In the genomic region with DNA sequence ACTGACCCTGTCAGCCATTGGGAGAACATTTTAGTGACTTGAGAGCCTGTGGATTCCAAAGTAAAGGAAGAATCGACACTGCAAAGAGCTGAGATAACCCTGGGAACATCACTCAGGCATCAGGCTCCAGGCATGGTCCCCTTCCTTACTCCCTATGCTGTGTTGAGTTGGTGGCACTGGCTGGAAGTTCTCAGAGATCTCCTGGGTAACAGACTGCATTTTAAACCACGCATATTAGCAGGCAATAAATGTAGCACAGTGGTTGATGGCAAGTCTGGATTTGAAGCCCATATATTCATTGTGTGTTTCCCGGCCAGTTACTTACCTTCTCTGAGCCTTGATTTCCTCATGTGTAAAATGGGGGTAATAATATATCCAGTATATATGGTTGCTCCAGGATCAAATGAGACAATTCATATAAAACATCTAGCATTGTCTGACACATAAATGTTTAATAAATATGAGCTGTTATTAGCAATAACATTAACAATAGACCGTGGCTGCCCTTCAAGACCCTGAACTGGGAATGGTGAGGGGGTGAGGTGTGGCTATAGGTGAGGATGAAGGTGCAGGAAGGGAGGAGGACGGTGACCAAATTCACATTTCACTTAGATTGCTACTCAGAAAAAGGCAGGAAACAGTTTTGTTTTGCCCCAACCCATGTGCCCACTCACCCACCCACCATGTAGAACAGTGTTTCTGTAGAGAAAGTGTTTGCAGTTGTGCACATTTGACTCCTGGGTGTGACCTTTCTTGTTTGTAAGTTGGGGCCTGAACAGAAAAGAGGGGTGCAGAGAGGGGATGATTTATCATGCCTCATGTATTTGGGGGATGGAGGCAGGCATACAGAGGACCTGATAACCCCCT, we compare ENCODE assay signal across 9 cellular contexts. TPM values are rescaled to one million over a fixed set of nuclear protein-coding genes. Genes with fewer than 3 reads are reported as not detected.
DNase-seq lines count a peak whose midpoint lies in the region; ATAC-seq and TF ChIP-seq lines count a peak whose summit lies in the region.
"Had no signal": no experiment of that assay in that cellular context is flagged by ENCODE, and none has a peak within 500 bp of the region (broad histone marks: within the 10 kb centered on the region; RNA-seq: fewer than 3 reads in every experiment).

No MANE protein-coding gene starts in this region.

- no peak for TF ChIP-seq CTCF in DND-41 (IDR thresholded peaks at IDR 0.05; ENCODE audit: borderline replicate concordance, extremely low read depth, low read length, poor library complexity, severe bottlenecking)
- TF ChIP-seq CTCF in esophagus muscularis mucosa (IDR thresholded peaks at IDR 0.05) = no peak
- TF ChIP-seq CTCF in progenitor cell of endocrine pancreas (IDR thresholded peaks at IDR 0.05; ENCODE audit: unreplicated experiment) = no peak
- TF ChIP-seq CTCF in GM20000 (IDR thresholded peaks at IDR 0.05; ENCODE audit: extremely low read depth, missing control alignments) = no peak

- H3K4me3 Mint-ChIP-seq in T-helper 17 cell = peak overlapping the region; percentile 98
- H3K4me3 Mint-ChIP-seq in progenitor cell of endocrine pancreas (ENCODE audit: low read depth) = peak overlapping the region; percentile 85

- H3K9ac ChIP-seq in DND-41 (ENCODE audit: low read depth, low read length) = peak overlapping the region; percentile 98

- H3K4me1 Mint-ChIP-seq in T-helper 17 cell (peaks cover 71% of the 10 kb centered on the region), progenitor cell of endocrine pancreas (ENCODE audit: low read depth) (peaks cover 43% of the 10 kb centered on the region)

- 63% methylated on average over 5 of the region's 5 CpGs for WGBS in esophagus muscularis mucosa

- intact Hi-C loops in esophagus muscularis mucosa (cut with DNase I) = loop anchor here (5.0 to 10.0 kb wide), 3 partner anchors 33 to 265 kb away; partner anchors contain the start of gene LPIN3

- no peak for TF ChIP-seq EP300 in esophagus muscularis mucosa (IDR thresholded peaks at IDR 0.05)

- H3K36me3 ChIP-seq in DND-41 (ENCODE audit: insufficient read depth, low read length) (peaks cover 48% of the 10 kb centered on the region), esophagus muscularis mucosa (peaks cover 0 to 4% (median 2%) of the 10 kb centered on the region in 4 donors)

- H3K27ac Mint-ChIP-seq in T-helper 17 cell (peak overlapping the region; percentile 96), progenitor cell of endocrine pancreas (peak overlapping the region; percentile 93)

- peak overlapping the region; percentile 92 for H3K27ac ChIP-seq in DND-41 (ENCODE audit: low read length)
- peak overlapping the region; percentile 95 to 97 (median 96) for H3K27ac ChIP-seq in esophagus muscularis mucosa (replicated peaks in 1 of 4)

- H3K27me3 Mint-ChIP-seq in T-helper 17 cell (no peaks in the 10 kb centered on the region), progenitor cell of endocrine pancreas (no peaks in the 10 kb centered on the region)

- H3K27me3 ChIP-seq in DND-41 (ENCODE audit: insufficient read depth, low read length, poor library complexity) = no peaks in the 10 kb centered on the region
- no peaks in the 10 kb centered on the region for H3K27me3 ChIP-seq in esophagus muscularis mucosa

- no peak for DNase-seq in DND-41
- DNase-seq in T-helper 17 cell = no peak
- no peak for DNase-seq in esophagus muscularis mucosa (ENCODE audit: extremely low spot score)
- DNase-seq in progenitor cell of endocrine pancreas (ENCODE audit: low spot score, unreplicated experiment) = no peak
- no peak for DNase-seq in ureter (ENCODE audit: low spot score)
- DNase-seq in DMS153 (lab: John Stamatoyannopoulos, UW) = no peak
- DNase-seq in NOMO-1 treated with dmso at 0.1 percent for 144 hours (lab: John Stamatoyannopoulos, UW; ENCODE audit: unreplicated experiment) = no peak
- no peak for DNase-seq in GM20000 (ENCODE audit: low spot score)
- DNase-seq: NCI-H187 had no signal

- H3K4me2 ChIP-seq in DND-41 (ENCODE audit: insufficient read depth, low read length) = peak overlapping the region; percentile 89

- H3K4me3 ChIP-seq in DND-41 (ENCODE audit: low read depth in 1 of 2, low read length in 2 of 2) (peak overlapping the region; percentile 78 to 81; a peak in 3 of 4 replicates), esophagus muscularis mucosa (peak overlapping the region; percentile 79 to 93 (median 90))

- peaks cover 64% of the 10 kb centered on the region for H4K20me1 ChIP-seq in DND-41 (ENCODE audit: insufficient read depth, low read length)

- H3K9me3 ChIP-seq in DND-41 (ENCODE audit: insufficient read depth, low read length, severe bottlenecking) (no peaks in the 10 kb centered on the region), T-helper 17 cell (ENCODE audit: control insufficient read depth, low read length, poor library complexity, severe bottlenecking) (no peaks in the 10 kb centered on the region), esophagus muscularis mucosa (no peaks in the 10 kb centered on the region)

- peaks cover 75% of the 10 kb centered on the region for H3K79me2 ChIP-seq in DND-41 (ENCODE audit: insufficient read depth, low read length)

- H3K36me3 Mint-ChIP-seq in T-helper 17 cell (ENCODE audit: low read depth) = peaks cover 10% of the 10 kb centered on the region
- H3K36me3 Mint-ChIP-seq in progenitor cell of endocrine pancreas (ENCODE audit: insufficient read depth) = peaks cover 6% of the 10 kb centered on the region

- no peak overlapping the region for H2AFZ ChIP-seq in DND-41 (ENCODE audit: low read depth, low read length)

- ATAC-seq in DND-41 (ENCODE audit: insufficient read depth, low read depth) = no peak
- ATAC-seq in T-helper 17 cell = no peak

- TF ChIP-seq POLR2A in esophagus muscularis mucosa (IDR thresholded peaks at IDR 0.05; ENCODE audit: low read depth) = no peak

- H3K9me3 Mint-ChIP-seq in progenitor cell of endocrine pancreas (ENCODE audit: low read depth) = no peaks in the 10 kb centered on the region

- peaks cover 77% of the 10 kb centered on the region for H3K4me1 ChIP-seq in DND-41 (ENCODE audit: insufficient read depth, low read length)
- peaks cover 57 to 85% (median 82%) of the 10 kb centered on the region in 4 donors for H3K4me1 ChIP-seq in esophagus muscularis mucosa

RNA-seq across cellular contexts. Expression of gene PLCG1, which starts 2.1 kb away (rescaled TPM):
- total RNA-seq in T-helper 17 cell (100 to 1,000 TPM; 420 to 428 TPM), esophagus muscularis mucosa (100 to 1,000 TPM in 1 of 4 donors, 10 to 100 TPM in 3; 68.4 to 119 (median 82.5) TPM), progenitor cell of endocrine pancreas (391 and 395 TPM in 2 replicates), ureter (96.3 TPM)
